Comparison of ENCODE assay signal across 8 cellular contexts in the genomic region with DNA sequence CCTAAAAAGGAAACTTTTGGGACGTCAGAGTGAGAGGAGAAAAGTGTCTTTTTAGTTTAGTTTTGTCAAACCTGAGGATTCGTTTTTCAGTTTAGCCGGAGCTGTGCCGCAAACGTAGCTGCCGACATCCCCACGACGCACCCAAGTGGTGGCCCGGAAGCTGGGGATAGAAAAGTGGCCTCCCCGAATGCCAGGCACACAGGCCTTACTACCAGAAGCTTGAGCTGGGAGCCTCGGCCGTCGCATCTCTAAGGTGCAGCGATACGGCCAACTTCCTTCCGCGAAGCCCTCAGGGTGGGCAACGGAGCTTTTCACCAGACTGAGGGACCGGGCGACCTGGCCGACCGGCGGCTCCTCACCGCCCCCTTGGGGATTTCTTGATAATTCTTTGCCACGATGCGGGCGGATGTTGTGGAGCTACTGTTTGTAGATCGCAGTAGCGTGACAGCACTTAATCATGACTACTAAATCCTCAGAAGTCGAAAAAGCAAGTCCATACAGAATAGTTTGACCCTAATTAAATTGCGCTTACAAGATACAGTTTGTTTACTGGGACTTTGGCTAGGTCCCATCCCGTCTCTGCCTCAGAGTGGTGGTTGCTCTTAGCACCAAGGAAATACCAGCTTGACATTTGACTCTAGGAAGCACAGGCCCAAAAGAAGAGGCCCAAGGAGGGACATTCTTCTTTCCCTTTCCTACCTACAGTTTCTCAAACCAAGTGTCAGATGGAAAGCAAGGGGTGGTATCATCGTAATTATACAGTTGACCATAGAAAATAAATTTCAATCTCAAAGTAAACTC. TPM values are rescaled to one million over a fixed set of nuclear protein-coding genes. Genes with fewer than 3 reads are reported as not detected.
DNase-seq lines count a peak whose midpoint lies in the region; ATAC-seq and TF ChIP-seq lines count a peak whose summit lies in the region.

No MANE protein-coding gene starts in this region.

- H3K4me1 ChIP-seq in HUES6 (ENCODE audit: control insufficient read depth, insufficient read depth, low read length) (peaks cover 10% of the 10 kb centered on the region), mesodermal cell (ENCODE audit: control insufficient read depth, insufficient read depth, low read length, poor library complexity, severe bottlenecking) (peaks cover 6% of the 10 kb centered on the region)

- H3K4me3 ChIP-seq in HUES6 (ENCODE audit: low read depth, low read length): peak overlapping the region; percentile 95
- H3K4me3 ChIP-seq in mesodermal cell (ENCODE audit: extremely low read depth, insufficient read depth, low read length, poor library complexity, severe bottlenecking): peak overlapping the region; percentile 71

- 1 to 2% methylated on average over 17 to 31 of the region's 33 CpGs for WGBS in mesodermal cell (ENCODE audit: insufficient coverage in 2 of 2), 2 experiments

- H3K9ac ChIP-seq in HUES6 (ENCODE audit: low read length): peak overlapping the region; percentile 97

- H3K36me3 Mint-ChIP-seq in endothelial cell (ENCODE audit: low read depth, unreplicated experiment): no peaks in the 10 kb centered on the region

- peak; percentile 85 for DNase-seq in D341Med (ENCODE audit: low spot score)
- DNase-seq in NOMO-1 treated with dmso at 0.1 percent for 144 hours (lab: John Stamatoyannopoulos, UW; ENCODE audit: unreplicated experiment): peak; percentile 94
- peak; percentile 70 for DNase-seq in activated CD8-positive, alpha-beta memory T cell treated with anti-CD3 and anti-CD28 coated beads, Interleukin-2, amount 50 U/mL, for 24 hours (ENCODE audit: extremely low read depth)
- peak; percentile 89 for DNase-seq in endothelial cell (ENCODE audit: low spot score)
- peak; percentile 71 for DNase-seq in stimulated activated CD8-positive, alpha-beta memory T cell treated with anti-CD3 and anti-CD28 coated beads, Interleukin-15, amount 100 ng/mL, for 1 hour (ENCODE audit: low read depth)

- H3K27ac ChIP-seq in HUES6 (ENCODE audit: low read depth, low read length) (peak overlapping the region; percentile 89), mesodermal cell (ENCODE audit: low read depth, low read length, severe bottlenecking) (peak overlapping the region; percentile 95)

- H3K27ac Mint-ChIP-seq in endothelial cell (ENCODE audit: unreplicated experiment): peak overlapping the region; percentile 99

- H3K27me3 Mint-ChIP-seq in endothelial cell (ENCODE audit: unreplicated experiment): peaks cover 3% of the 10 kb centered on the region

- H3K36me3 ChIP-seq in HUES6 (ENCODE audit: control insufficient read depth, insufficient read depth, low read length) (peaks cover 17% of the 10 kb centered on the region), mesodermal cell (ENCODE audit: control insufficient read depth, insufficient read depth, low read length) (peaks cover 4% of the 10 kb centered on the region)

- H3K4me1 Mint-ChIP-seq in endothelial cell (ENCODE audit: unreplicated experiment): peaks cover 9% of the 10 kb centered on the region

- no peaks in the 10 kb centered on the region for H3K27me3 ChIP-seq in HUES6 (ENCODE audit: control insufficient read depth, insufficient read depth, low read length)

- peak overlapping the region; percentile 97 for H3K4me3 Mint-ChIP-seq in endothelial cell (ENCODE audit: unreplicated experiment)

- peak; percentile 67 for ATAC-seq in GM21515 (IDR thresholded peaks at IDR 0.05; ENCODE audit: unreplicated experiment)

- H3K9me3 Mint-ChIP-seq in endothelial cell (ENCODE audit: unreplicated experiment): no peaks in the 10 kb centered on the region

- peak; percentile 65 for TF ChIP-seq CTCF in endothelial cell (IDR thresholded peaks at IDR 0.05; ENCODE audit: unreplicated experiment)

- no peaks in the 10 kb centered on the region for H3K9me3 ChIP-seq in HUES6 (ENCODE audit: control insufficient read depth, insufficient read depth, low read depth, low read length)
- H3K9me3 ChIP-seq in mesodermal cell (ENCODE audit: control insufficient read depth, low read length): no peaks in the 10 kb centered on the region

RNA-seq across cellular contexts. Expression of a gene that starts 0.6 kb away (rescaled TPM):
- 6.8 TPM for total RNA-seq in endothelial cell (ENCODE audit: unreplicated experiment)
- polyA plus RNA-seq in mesodermal cell (2013, experiment 1 of 2): 11.8 TPM
- 9.6 TPM for polyA plus RNA-seq in mesodermal cell (2013, experiment 2 of 2)

RNA-seq across cellular contexts. Expression of a gene that starts 30.7 kb away (rescaled TPM):
- 4.8 TPM for total RNA-seq in endothelial cell (ENCODE audit: unreplicated experiment)
- polyA plus RNA-seq in mesodermal cell (2013, experiment 1 of 2): 8.9 TPM
- 7.9 TPM for polyA plus RNA-seq in mesodermal cell (2013, experiment 2 of 2)

Comparison
In these comparisons a context has a peak if more than half of its experiments do, and no peak if none do; other contexts are left out.
1. Peak in every context shown above with its lines: DNase-seq, ATAC-seq, H3K4me3 ChIP-seq and H3K27ac ChIP-seq.